27 cellular contexts compared by ENCODE assay signal in the genomic region with DNA sequence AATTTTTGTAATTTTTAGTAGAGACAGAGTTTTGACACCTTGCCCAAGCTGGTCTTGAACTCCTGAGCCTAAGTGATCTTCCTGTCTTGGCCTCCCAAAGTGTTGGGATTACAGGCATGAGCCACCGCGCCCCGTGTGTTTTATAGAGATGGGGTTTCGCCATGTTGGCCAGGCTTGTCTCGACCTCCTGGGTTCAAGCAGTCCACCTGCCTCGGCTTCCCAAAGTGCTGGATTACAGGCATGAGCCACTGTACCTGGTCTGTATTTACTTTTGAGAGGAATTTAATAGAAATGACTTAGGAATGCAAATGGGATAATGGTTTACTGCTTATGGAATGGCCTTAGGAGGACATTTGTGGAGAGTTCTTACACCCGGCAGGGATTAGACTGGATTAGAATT. TPM values are rescaled to one million over a fixed set of nuclear protein-coding genes. Genes with fewer than 3 reads are reported as not detected.
DNase-seq lines count a peak whose midpoint lies in the region; ATAC-seq lines count a peak whose summit lies in the region.
"Had no signal": no experiment of that assay in that cellular context is flagged by ENCODE, and none has a peak within 500 bp of the region (broad histone marks: within the 10 kb centered on the region; RNA-seq: fewer than 3 reads in every experiment).

No MANE protein-coding gene starts in this region.

- H3K27me3 ChIP-seq in right cardiac atrium (ENCODE audit: control insufficient read depth, insufficient read depth), result no peaks in the 10 kb centered on the region
- H3K27me3 ChIP-seq: adrenal gland, body of pancreas, gastroesophageal sphincter, hepatocyte, ovary, SJCRH30, suprapubic skin, upper lobe of right lung had no signal

- H3K4me1 Mint-ChIP-seq in T-helper 17 cell, result peaks cover 58% of the 10 kb centered on the region
- H3K4me1 Mint-ChIP-seq in memory B cell, result peaks cover 59% of the 10 kb centered on the region
- H3K4me1 Mint-ChIP-seq in stimulated activated naive B cell treated with anti-CD40 and anti-IgM and Interleukin-4, amounts not matched to agents 10 μg/mL and 1 μg/mL and 100 μg/mL, for 72 hours, result peaks cover 45 to 61% of the 10 kb centered on the region in 2 donors

- H3K27ac ChIP-seq in right cardiac atrium (ENCODE audit: low read length), result no peak overlapping the region
- H3K27ac ChIP-seq: adrenal gland, body of pancreas, gastroesophageal sphincter, hepatocyte, HL-60, ovary, SJCRH30, suprapubic skin, upper lobe of right lung had no signal

- H3K9me3 ChIP-seq in T-helper 17 cell (ENCODE audit: control insufficient read depth, low read length, poor library complexity, severe bottlenecking) (no peaks in the 10 kb centered on the region), right cardiac atrium (ENCODE audit: control insufficient read depth, low read length) (no peaks in the 10 kb centered on the region)
- H3K9me3 ChIP-seq: adrenal gland, body of pancreas, gastroesophageal sphincter, ovary, SJCRH30, suprapubic skin, upper lobe of right lung had no signal

- no peak for DNase-seq in activated naive CD4-positive, alpha-beta T cell treated with anti-CD3 and anti-CD28 coated beads, Interleukin-2, amount 50 U/mL, for 72 hours (ENCODE audit: low spot score in 2 of 2)
- DNase-seq in activated naive CD4-positive, alpha-beta T cell treated with anti-CD3 and anti-CD28 coated beads, Interleukin-2, amount 50 U/mL, for 16 hours, result no peak
- DNase-seq in T-helper 17 cell (no peak), memory B cell (ENCODE audit: low spot score in 2 of 2) (no peak), right cardiac atrium (no peak)
- DNase-seq in stimulated activated naive B cell treated with anti-CD40 and anti-IgM and Interleukin-4, amounts not matched to agents 10 μg/mL and 1 μg/mL and 100 μg/mL, for 72 hours, result no peak
- DNase-seq: activated CD4-positive, CD25-positive, alpha-beta regulatory T cell treated with anti-CD3 and anti-CD28 coated beads, Interleukin-2, amount 50 U/mL, for 72 hours; activated T-cell treated with anti-CD3 and anti-CD28 coated beads, Interleukin-2, amount 50 U/mL, for 48 hours; adrenal gland; body of pancreas; DMS 273 treated with DMSO at 0.1 percent for 48 hours; mesendoderm; NCI-H1436 treated with DMSO at 0.1 percent for 48 hours; NCI-H748 treated with DMSO at 0.1 percent for 48 hours; ovary; SJCRH30; stimulated activated CD4-positive, alpha-beta T cell treated with anti-CD3 and anti-CD28 coated beads, Interleukin-2, amount 100 ng/mL, for 48 hours; upper lobe of right lung had no signal

- no peak overlapping the region for H3K4me3 ChIP-seq in right cardiac atrium (ENCODE audit: low read length)
- H3K4me3 ChIP-seq: adrenal gland, body of pancreas, gastroesophageal sphincter, hepatocyte, ovary, SJCRH30, suprapubic skin, upper lobe of right lung had no signal

- H3K36me3 Mint-ChIP-seq in activated naive CD4-positive, alpha-beta T cell treated with anti-CD3 and anti-CD28 coated beads, Interleukin-2, amount 50 U/mL, for 72 hours, result peaks cover 28 to 77% of the 10 kb centered on the region in 2 donors
- H3K36me3 Mint-ChIP-seq in T-helper 17 cell (ENCODE audit: low read depth) (peaks cover 16% of the 10 kb centered on the region), memory B cell (peaks cover 43% of the 10 kb centered on the region)
- H3K36me3 Mint-ChIP-seq in stimulated activated naive B cell treated with anti-CD40 and anti-IgM and Interleukin-4, amounts not matched to agents 10 μg/mL and 1 μg/mL and 100 μg/mL, for 72 hours, result peaks cover 59 to 76% of the 10 kb centered on the region in 2 donors

- H3K27me3 Mint-ChIP-seq in T-helper 17 cell (no peaks in the 10 kb centered on the region), memory B cell (no peaks in the 10 kb centered on the region)
- no peaks in the 10 kb centered on the region for H3K27me3 Mint-ChIP-seq in stimulated activated naive B cell treated with anti-CD40 and anti-IgM and Interleukin-4, amounts not matched to agents 10 μg/mL and 1 μg/mL and 100 μg/mL, for 72 hours

- ATAC-seq in activated naive CD4-positive, alpha-beta T cell treated with anti-CD3 and anti-CD28 coated beads, Interleukin-2, amount 50 U/mL, for 72 hours, result no peak
- ATAC-seq in T-helper 17 cell, result no peak
- no peak for ATAC-seq in memory B cell (ENCODE audit: low read depth)
- no peak for ATAC-seq in stimulated activated naive B cell treated with anti-CD40 and anti-IgM and Interleukin-4, amounts not matched to agents 10 μg/mL and 1 μg/mL and 100 μg/mL, for 72 hours (replicated peaks)
- ATAC-seq in right cardiac atrium, result no peak
- ATAC-seq in GM18861 (IDR thresholded peaks at IDR 0.05; ENCODE audit: unreplicated experiment), result no peak
- ATAC-seq: body of pancreas, gastroesophageal sphincter, upper lobe of right lung had no signal

- peaks cover 6% of the 10 kb centered on the region for H3K4me1 ChIP-seq in right cardiac atrium (ENCODE audit: control insufficient read depth, insufficient read depth, low read length)
- H3K4me1 ChIP-seq: SJCRH30, upper lobe of right lung had no signal

- WGBS in right cardiac atrium, result 97% methylated on average over 7 of the region's 7 CpGs

- peak overlapping the region; percentile 1 to 73 for H3K27ac Mint-ChIP-seq in activated naive CD4-positive, alpha-beta T cell treated with anti-CD3 and anti-CD28 coated beads, Interleukin-2, amount 50 U/mL, for 72 hours
- H3K27ac Mint-ChIP-seq in T-helper 17 cell, result peak overlapping the region; percentile 99
- peak overlapping the region; percentile 64 for H3K27ac Mint-ChIP-seq in memory B cell
- peak overlapping the region; percentile 37 for H3K27ac Mint-ChIP-seq in stimulated activated naive B cell treated with anti-CD40 and anti-IgM and Interleukin-4, amounts not matched to agents 10 μg/mL and 1 μg/mL and 100 μg/mL, for 72 hours

- peaks cover 0 to 4% of the 10 kb centered on the region in 2 donors for H3K9me3 Mint-ChIP-seq in activated naive CD4-positive, alpha-beta T cell treated with anti-CD3 and anti-CD28 coated beads, Interleukin-2, amount 50 U/mL, for 72 hours
- no peaks in the 10 kb centered on the region for H3K9me3 Mint-ChIP-seq in memory B cell
- no peaks in the 10 kb centered on the region for H3K9me3 Mint-ChIP-seq in stimulated activated naive B cell treated with anti-CD40 and anti-IgM and Interleukin-4, amounts not matched to agents 10 μg/mL and 1 μg/mL and 100 μg/mL, for 72 hours
- H3K9me3 Mint-ChIP-seq: CD14-positive monocyte had no signal

- intact Hi-C loops in right cardiac atrium (cut with DNase I), result no loop called here

- H3K4me3 Mint-ChIP-seq in T-helper 17 cell (no peak overlapping the region), memory B cell (no peak overlapping the region)
- H3K4me3 Mint-ChIP-seq in stimulated activated naive B cell treated with anti-CD40 and anti-IgM and Interleukin-4, amounts not matched to agents 10 μg/mL and 1 μg/mL and 100 μg/mL, for 72 hours, result no peak overlapping the region
- H3K4me3 Mint-ChIP-seq: CD14-positive monocyte had no signal

RNA-seq across cellular contexts. Expression of a gene that starts 10.8 kb away (rescaled TPM):
- 10 to 100 TPM; 40.8 to 56.3 TPM for total RNA-seq in activated naive CD4-positive, alpha-beta T cell treated with anti-CD3 and anti-CD28 coated beads, Interleukin-2, amount 50 U/mL, for 72 hours
- total RNA-seq in T-helper 17 cell (10 to 100 TPM; 56.8 to 63.7 TPM), right cardiac atrium (10 to 100 TPM; 19.1 to 25.6 (median 21.9) TPM)
- 13.6 TPM for polyA plus RNA-seq in right cardiac atrium

RNA-seq across cellular contexts. Expression of a gene that starts 33.7 kb away (rescaled TPM):
- total RNA-seq in activated naive CD4-positive, alpha-beta T cell treated with anti-CD3 and anti-CD28 coated beads, Interleukin-2, amount 50 U/mL, for 72 hours, result not detected
- total RNA-seq in T-helper 17 cell (under 1 TPM; 0.73 to 0.85 TPM), right cardiac atrium (not detected)
- polyA plus RNA-seq in right cardiac atrium, result 0.25 TPM
- total RNA-seq: fibroblast of lung, H4, RPMI7951, SJCRH30 had no signal

Comparison
In these comparisons a context has a peak if more than half of its experiments do, and no peak if none do; other contexts are left out.
1. H3K27ac Mint-ChIP-seq: peak in every context shown above with its lines; median percentile 99 in T-helper 17 cell; 64 in memory B cell; 37 in activated naive CD4-positive, alpha-beta T cell treated with anti-CD3 and anti-CD28 coated beads, Interleukin-2, amount 50 U/mL, for 72 hours; 37 in stimulated activated naive B cell treated with anti-CD40 and anti-IgM and Interleukin-4, amounts not matched to agents 10 μg/mL and 1 μg/mL and 100 μg/mL, for 72 hours.